ENCODE assay signal across 21 cellular contexts in genomic region chr6:82679232-82679631, GRCh38.
DNase-seq lines count a peak whose midpoint lies in the region; ATAC-seq, FAIRE-seq and TF ChIP-seq lines count a peak whose summit lies in the region.
"Had no signal": no experiment of that assay in that cellular context is flagged by ENCODE, and none has a peak within 500 bp of the region (broad histone marks: within the 10 kb centered on the region; RNA-seq: fewer than 3 reads in every experiment).

No MANE protein-coding gene starts in this region.

- no peak for DNase-seq in HepG2 (ENCODE audit: low spot score)
- DNase-seq in right lobe of liver: no peak
- DNase-seq in PC-3: no peak
- DNase-seq in DMS53 treated with DMSO at 0.1 percent for 48 hours (lab: John Stamatoyannopoulos, UW; ENCODE audit: unreplicated experiment): no peak
- DNase-seq: ACHN; BE2C; C1 segment of cervical spinal cord; CD4-positive, alpha-beta memory T cell; CD4-positive, CD25-positive, alpha-beta regulatory T cell; CD8-positive, alpha-beta memory T cell; COR-L47; DMS 273 treated with DMSO at 0.1 percent for 48 hours; DMS153; DMS53; DMS79 treated with DMSO at 0.1 percent for 48 hours; GF-D8 had no signal

- H3K9me3 ChIP-seq in HepG2 (ENCODE audit: low read length): no peaks in the 10 kb centered on the region
- H3K9me3 ChIP-seq in right lobe of liver: no peaks in the 10 kb centered on the region
- peaks cover 8% of the 10 kb centered on the region; the same call in 1 of the 2 replicates for H3K9me3 ChIP-seq in PC-3 (ENCODE audit: low read length)
- H3K9me3 ChIP-seq: BE2C had no signal

- no peak for TF ChIP-seq POLR2A in HepG2 (IDR thresholded peaks at IDR 0.05; ENCODE audit: insufficient read depth in 1 of 2, low read depth in 2 of 2, low read length in 2 of 2)
- no peak for TF ChIP-seq POLR2A in right lobe of liver (IDR thresholded peaks at IDR 0.05)

- H3K27me3 ChIP-seq in HepG2 (ENCODE audit: control insufficient read depth in 1 of 2, insufficient read depth in 2 of 2, low read length in 2 of 2): no peaks in the 10 kb centered on the region
- H3K27me3 ChIP-seq in right lobe of liver: no peaks in the 10 kb centered on the region
- H3K27me3 ChIP-seq in PC-3 (ENCODE audit: low read length): no peaks in the 10 kb centered on the region
- H3K27me3 ChIP-seq: BE2C, BLaER1 had no signal

- TF ChIP-seq EP300 in HepG2 (IDR thresholded peaks at IDR 0.05; ENCODE audit: low read depth in 2 of 2, low read length in 2 of 2) (no peak), HepG2 (CRISPR knock-in tag; IDR thresholded peaks at IDR 0.05; ENCODE audit: borderline replicate concordance) (no peak)

- H3K4me1 ChIP-seq in HepG2 (ENCODE audit: insufficient read depth, low read length) (no peaks in the 10 kb centered on the region), right lobe of liver (no peaks in the 10 kb centered on the region), PC-3 (ENCODE audit: insufficient read depth, low read length) (peaks cover 29% of the 10 kb centered on the region)
- H3K4me1 ChIP-seq: BE2C, BLaER1 had no signal

- 3% methylated on average over 2 of the region's 2 CpGs for WGBS in HepG2 (ENCODE audit: low lambda C conversion rate)
- 55% methylated on average over 2 of the region's 2 CpGs for WGBS in right lobe of liver (ENCODE audit: insufficient coverage, low coverage, low lambda C conversion rate, missing lambda C conversion rate)

- in situ Hi-C loops in HepG2 (cut with HindIII; ENCODE audit: extremely low pct_ligation_motif_present, low pct_unique_long_range_greater_than_20kb): no loop called here

- H3K4me2 ChIP-seq in HepG2 (ENCODE audit: low read depth, low read length): no peak overlapping the region
- H3K4me2 ChIP-seq in PC-3 (ENCODE audit: low read length): no peak overlapping the region
- H3K4me2 ChIP-seq: BLaER1 had no signal

- POLR2A ChIA-PET in HepG2 (lab: Yijun Ruan, JAX) (no interaction called here), PC-3 (lab: Charles Lee; ENCODE audit: unreplicated experiment) (no interaction called here)

- H4K20me1 ChIP-seq in HepG2 (ENCODE audit: insufficient read depth, low read length) (no peaks in the 10 kb centered on the region), PC-3 (ENCODE audit: low read length) (no peaks in the 10 kb centered on the region)
- H4K20me1 ChIP-seq: BLaER1 had no signal

- no peak for FAIRE-seq in HepG2 (lab: Jason Lieb, UNC)
- FAIRE-seq: G401.6, GM19239 had no signal

- CTCF ChIA-PET in HepG2 (lab: Yijun Ruan, JAX; ENCODE audit: low intra/inter-chr PET ratio, low total read pairs): no interaction called here
- CTCF ChIA-PET in PC-3 (lab: Charles Lee): no interaction called here

- BruUV-seq in HepG2 (replicated peaks; lab: Mats Ljungman, UMichigan): no TSS peak
- BruUV-seq in PC-3 (replicated peaks; lab: Mats Ljungman, UMichigan): no TSS peak

- TF ChIP-seq CTCF in HepG2 (CRISPR knock-in tag; IDR thresholded peaks at IDR 0.05) (no peak), right lobe of liver (IDR thresholded peaks at IDR 0.05) (no peak), PC-3 (conservative IDR thresholded peaks at IDR 0.05; ENCODE audit: low read depth, low read length) (no peak)

- TF ChIP-seq RAD21 in HepG2 (CRISPR knock-in tag; IDR thresholded peaks at IDR 0.05): no peak

- no peak overlapping the region for H3K4me3 ChIP-seq in HepG2 (replicated peaks in 1 of 3; ENCODE audit: insufficient read depth in 1 of 3, low read depth in 2 of 3, low read length in 3 of 3)
- H3K4me3 ChIP-seq in right lobe of liver: no peak overlapping the region
- no peak overlapping the region for H3K4me3 ChIP-seq in PC-3 (ENCODE audit: low read length)
- H3K4me3 ChIP-seq: BLaER1 had no signal

- H3K27ac ChIP-seq in HepG2 (ENCODE audit: extremely low read length, insufficient read depth, low read length): no peak overlapping the region
- no peak overlapping the region for H3K27ac ChIP-seq in right lobe of liver
- H3K27ac ChIP-seq in PC-3 (ENCODE audit: low read length): peak overlapping the region; percentile 97; the same call in 1 of the 2 replicates
- H3K27ac ChIP-seq: 22Rv1, BLaER1 had no signal

- H3K79me2 ChIP-seq in HepG2 (ENCODE audit: insufficient read depth, low read length) (no peaks in the 10 kb centered on the region), PC-3 (ENCODE audit: low read length) (no peaks in the 10 kb centered on the region)

- H3K36me3 ChIP-seq in HepG2 (replicated peaks in 1 of 2; ENCODE audit: control insufficient read depth in 1 of 2, insufficient read depth in 2 of 2, low read length in 2 of 2) (no peaks in the 10 kb centered on the region), right lobe of liver (no peaks in the 10 kb centered on the region), PC-3 (ENCODE audit: low read depth, low read length) (peaks cover 7% of the 10 kb centered on the region; the same call in 1 of the 2 replicates)
- H3K36me3 ChIP-seq: BE2C, BLaER1 had no signal

- ATAC-seq in HepG2: no peak
- ATAC-seq in right lobe of liver: no peak
- no peak for ATAC-seq in PC-3
- no peak for ATAC-seq in HG03439 (IDR thresholded peaks at IDR 0.05; ENCODE audit: unreplicated experiment)

- H3K9me2 ChIP-seq in PC-3 (replicated peaks; ENCODE audit: low read length): no peaks in the 10 kb centered on the region

- H3F3A ChIP-seq in PC-3 (ENCODE audit: low read length, unreplicated experiment): no peaks in the 10 kb centered on the region

- intact Hi-C loops in HepG2 (cut with micrococcal nuclease; ENCODE audit: unreplicated experiment) (no loop called here), right lobe of liver (cut with DNase I) (no loop called here), PC-3 (cut with micrococcal nuclease) (no loop called here)

- H2AFZ ChIP-seq in HepG2 (ENCODE audit: low read length): no peak overlapping the region
- H2AFZ ChIP-seq in PC-3 (ENCODE audit: low read length): no peak overlapping the region

- H3K9ac ChIP-seq in HepG2 (ENCODE audit: insufficient read depth, low read depth, low read length): no peak overlapping the region
- no peak overlapping the region for H3K9ac ChIP-seq in PC-3 (ENCODE audit: low read length)
- H3K9ac ChIP-seq: BLaER1 had no signal

TF ChIP-seq in HepG2, 621 proteins besides CTCF, POLR2A, EP300 and RAD21:
- TF ChIP-seq MAFF (IDR thresholded peaks at IDR 0.05; ENCODE audit: low read depth, low read length) (peak; percentile 91), MAFK (conservative IDR thresholded peaks at IDR 0.05 in 1 of 2, IDR thresholded peaks at IDR 0.05 in 1 of 2; ENCODE audit: low read length in 2 of 2) (peak; percentile 80 to 90), NR2F2 (IDR thresholded peaks at IDR 0.05; ENCODE audit: borderline replicate concordance, low read depth) (no peak), HNRNPUL1 (IDR thresholded peaks at IDR 0.05; ENCODE audit: low read depth, low read length) (no peak), SNAPC4 (CRISPR knock-in tag; IDR thresholded peaks at IDR 0.05) (no peak)
